ENCODE assay signal across 15 cellular contexts in genomic region chr2:177908824-177909223, GRCh38.
DNase-seq lines count a peak whose midpoint lies in the region; ATAC-seq and TF ChIP-seq lines count a peak whose summit lies in the region.
"Had no signal": no experiment of that assay in that cellular context is flagged by ENCODE, and none has a peak within 500 bp of the region (broad histone marks: within the 10 kb centered on the region; RNA-seq: fewer than 3 reads in every experiment).

No MANE protein-coding gene starts in this region.

- no peak overlapping the region for H2AFZ ChIP-seq in Loucy (ENCODE audit: low read length)
- H2AFZ ChIP-seq in neural progenitor cell (replicated peaks), result no peak overlapping the region

- no peak overlapping the region for H3K4me3 ChIP-seq in BLaER1
- peak overlapping the region; percentile 35 for H3K4me3 ChIP-seq in Loucy (ENCODE audit: low read length, poor library complexity, severe bottlenecking)
- no peak overlapping the region for H3K4me3 ChIP-seq in neural progenitor cell
- H3K4me3 ChIP-seq: A549 had no signal

- H4K20me1 ChIP-seq in BLaER1 (no peaks in the 10 kb centered on the region), Loucy (ENCODE audit: insufficient read depth, low read length, poor library complexity, severe bottlenecking) (no peaks in the 10 kb centered on the region), neural progenitor cell (ENCODE audit: low read depth) (no peaks in the 10 kb centered on the region)

- no peaks in the 10 kb centered on the region for H3K27me3 Mint-ChIP-seq in neural progenitor cell (ENCODE audit: insufficient read depth, low read depth)
- H3K27me3 Mint-ChIP-seq: CD4-positive, alpha-beta T cell had no signal

- ATAC-seq in HG02884 (IDR thresholded peaks at IDR 0.05; ENCODE audit: unreplicated experiment), result no peak
- ATAC-seq: A549; CD8-positive, alpha-beta T cell had no signal

- no peaks in the 10 kb centered on the region for H3K9me3 Mint-ChIP-seq in neural progenitor cell
- H3K9me3 Mint-ChIP-seq: CD4-positive, alpha-beta T cell; CD8-positive, alpha-beta T cell had no signal

- TF ChIP-seq CTCF in Loucy (conservative IDR thresholded peaks at IDR 0.05; ENCODE audit: low read length) (no peak), neural progenitor cell (IDR thresholded peaks at IDR 0.05) (no peak)

- H3K79me2 ChIP-seq in Loucy (ENCODE audit: insufficient read depth, low read length) (no peaks in the 10 kb centered on the region), neural progenitor cell (ENCODE audit: low read depth) (no peaks in the 10 kb centered on the region)

- H3K9ac ChIP-seq in BLaER1 (no peak overlapping the region), Loucy (ENCODE audit: low read depth, low read length, poor library complexity, severe bottlenecking) (peak overlapping the region; percentile 28), neural progenitor cell (no peak overlapping the region)

- no peak for DNase-seq in neural progenitor cell (ENCODE audit: low spot score)
- DNase-seq in NCI-H69 (lab: John Stamatoyannopoulos, UW), result no peak
- DNase-seq: AML-193; Caco-2; Calu3; CD4-positive, alpha-beta T cell; CD8-positive, alpha-beta T cell; DMS79 treated with DMSO at 0.1 percent for 48 hours had no signal

- H3K4me3 Mint-ChIP-seq in neural progenitor cell, result no peak overlapping the region
- H3K4me3 Mint-ChIP-seq: B cell; CD4-positive, alpha-beta T cell; CD8-positive, alpha-beta T cell had no signal

- peaks cover 14% of the 10 kb centered on the region for H3K4me1 Mint-ChIP-seq in neural progenitor cell

- H3K27ac ChIP-seq in BLaER1 (no peak overlapping the region), neural progenitor cell (no peak overlapping the region)
- H3K27ac ChIP-seq: 22Rv1, A549, C4-2B had no signal

- no peaks in the 10 kb centered on the region for H3K36me3 ChIP-seq in BLaER1
- H3K36me3 ChIP-seq in Loucy (ENCODE audit: insufficient read depth, low read length), result no peaks in the 10 kb centered on the region
- H3K36me3 ChIP-seq in neural progenitor cell, result no peaks in the 10 kb centered on the region

- H3F3A ChIP-seq in Loucy (ENCODE audit: low read depth), result no peaks in the 10 kb centered on the region
- H3F3A ChIP-seq in neural progenitor cell (ENCODE audit: low read depth), result no peaks in the 10 kb centered on the region

- H3K9me3 ChIP-seq in BLaER1 (no peaks in the 10 kb centered on the region), Loucy (ENCODE audit: insufficient read depth, low read depth, low read length) (no peaks in the 10 kb centered on the region), neural progenitor cell (ENCODE audit: low read depth) (no peaks in the 10 kb centered on the region)
- H3K9me3 ChIP-seq: A549, Caco-2 had no signal

- H3K27ac Mint-ChIP-seq in neural progenitor cell, result no peak overlapping the region
- H3K27ac Mint-ChIP-seq: B cell; CD4-positive, alpha-beta T cell had no signal

- H3K36me3 Mint-ChIP-seq in neural progenitor cell, result no peaks in the 10 kb centered on the region
- H3K36me3 Mint-ChIP-seq: CD8-positive, alpha-beta T cell had no signal

- H3K4me2 ChIP-seq in BLaER1 (peak overlapping the region; percentile 72), Loucy (ENCODE audit: low read depth, low read length, poor library complexity, severe bottlenecking) (peak overlapping the region; percentile 57), neural progenitor cell (peak overlapping the region; percentile 46)
- H3K4me2 ChIP-seq: A549 had no signal

- no peaks in the 10 kb centered on the region for H3K9me2 ChIP-seq in Loucy (replicated peaks; ENCODE audit: low read depth, low read length)

- H3K27me3 ChIP-seq in BLaER1 (no peaks in the 10 kb centered on the region), Loucy (ENCODE audit: insufficient read depth, low read length, poor library complexity, severe bottlenecking) (no peaks in the 10 kb centered on the region), neural progenitor cell (peaks cover 8% of the 10 kb centered on the region)

- H3K4me1 ChIP-seq in BLaER1 (peaks cover 23% of the 10 kb centered on the region), Loucy (ENCODE audit: insufficient read depth, low read length, poor library complexity, severe bottlenecking) (peaks cover 58% of the 10 kb centered on the region), neural progenitor cell (peaks cover 26% of the 10 kb centered on the region)
- H3K4me1 ChIP-seq: A549, Caco-2 had no signal
